In genomic region chr5:125134216-125135081, GRCh38 we compare ENCODE assay signal across 11 cellular contexts.
A peak's percentile ranks its signal among the peaks of the same experiment; 100 is the strongest.
DNase-seq lines count a peak whose midpoint lies in the region; ATAC-seq and TF ChIP-seq lines count a peak whose summit lies in the region.
"Had no signal": no experiment of that assay in that cellular context is flagged by ENCODE, and none has a peak within 500 bp of the region (broad histone marks: within the 10 kb centered on the region; RNA-seq: fewer than 3 reads in every experiment).

No MANE protein-coding gene starts in this region.

- ATAC-seq in omental fat pad (ENCODE audit: low FRiP score) = no peak
- ATAC-seq: gastrocnemius medialis had no signal

- peak; percentile 63 for DNase-seq in GM04504 (ENCODE audit: low read depth)
- DNase-seq in SJCRH30 = peak; percentile 76 to 94
- peak; percentile 84 for DNase-seq in fibroblast of pulmonary artery (ENCODE audit: low read depth)
- DNase-seq in skeletal muscle cell (ENCODE audit: low read depth) = peak; percentile 81
- DNase-seq in omental fat pad (ENCODE audit: low spot score) = no peak
- DNase-seq in NCI-H187 (lab: John Stamatoyannopoulos, UW) = no peak
- DNase-seq in ascending aorta (ENCODE audit: low spot score in 2 of 2) = no peak
- no peak for DNase-seq in cerebellum (ENCODE audit: low spot score)
- DNase-seq: gastrocnemius medialis; NK-92 treated with Interleukin-12 subunit alpha and Interleukin-12 subunit beta, amount 100 ng/mL, for 24 hours; stimulated activated CD4-positive, alpha-beta T cell treated with anti-CD3 and anti-CD28 coated beads, Interleukin-12 subunit alpha, Interleukin-12 subunit beta, amount 100 ng/mL, for 4 hours had no signal

- no peak overlapping the region for H3K4me3 ChIP-seq in SJCRH30
- H3K4me3 ChIP-seq in fibroblast of pulmonary artery (replicated peaks; ENCODE audit: low read depth, low read length) = no peak overlapping the region
- H3K4me3 ChIP-seq in skeletal muscle cell (ENCODE audit: low read depth, low read length) = no peak overlapping the region
- H3K4me3 ChIP-seq in ascending aorta = no peak overlapping the region
- H3K4me3 ChIP-seq: gastrocnemius medialis had no signal

- intact Hi-C loops in ascending aorta (cut with DNase I) = no loop called here

- H3K4me1 ChIP-seq in SJCRH30 = peaks cover 25% of the 10 kb centered on the region
- no peaks in the 10 kb centered on the region for H3K4me1 ChIP-seq in ascending aorta
- H3K4me1 ChIP-seq: gastrocnemius medialis had no signal

- TF ChIP-seq CTCF in fibroblast of pulmonary artery (IDR thresholded peaks at IDR 0.05; ENCODE audit: low read length, missing control alignments) (no peak), omental fat pad (IDR thresholded peaks at IDR 0.05) (no peak), ascending aorta (IDR thresholded peaks at IDR 0.05) (no peak)

- H3K36me3 ChIP-seq in SJCRH30 = no peaks in the 10 kb centered on the region
- no peaks in the 10 kb centered on the region for H3K36me3 ChIP-seq in ascending aorta
- H3K36me3 ChIP-seq: gastrocnemius medialis had no signal

- H3K9me3 ChIP-seq in SJCRH30 (replicated peaks) (no peaks in the 10 kb centered on the region; the same call in 1 of the 2 replicates), ascending aorta (no peaks in the 10 kb centered on the region)
- H3K9me3 ChIP-seq: gastrocnemius medialis had no signal

- H3K27ac ChIP-seq in SJCRH30 (peak overlapping the region; percentile 94), ascending aorta (no peak overlapping the region)
- H3K27ac ChIP-seq: gastrocnemius medialis had no signal

- H3K27me3 ChIP-seq in SJCRH30 (no peaks in the 10 kb centered on the region), ascending aorta (no peaks in the 10 kb centered on the region)
- H3K27me3 ChIP-seq: gastrocnemius medialis had no signal

Comparison
In these comparisons a context has a peak if more than half of its experiments do, and no peak if none do; other contexts are left out.
1. DNase-seq: peak in GM04504 (single experiment), SJCRH30 (2 of 2), fibroblast of pulmonary artery (single experiment) and skeletal muscle cell (single experiment); none in omental fat pad (single experiment), NCI-H187 (0 of 2), ascending aorta (0 of 2) and cerebellum (single experiment).